ENCODE assay signal across 14 cellular contexts in genomic region chr18:58013241-58014211, GRCh38. TPM values are rescaled to one million over a fixed set of nuclear protein-coding genes. Genes with fewer than 3 reads are reported as not detected.
DNase-seq lines count a peak whose midpoint lies in the region; ATAC-seq and TF ChIP-seq lines count a peak whose summit lies in the region.
"Had no signal": no experiment of that assay in that cellular context is flagged by ENCODE, and none has a peak within 500 bp of the region (broad histone marks: within the 10 kb centered on the region; RNA-seq: fewer than 3 reads in every experiment).

No MANE protein-coding gene starts in this region.

- peak overlapping the region; percentile 67 to 79 for H3K27ac ChIP-seq in esophagus (ENCODE audit: low read depth in 2 of 2, low read length in 1 of 2)
- no peak overlapping the region for H3K27ac ChIP-seq in sigmoid colon

- TF ChIP-seq EP300 in sigmoid colon (IDR thresholded peaks at IDR 0.05) = no peak

- DNase-seq in NCI-H345 treated with DMSO at 0.1 percent for 48 hours (lab: John Stamatoyannopoulos, UW; ENCODE audit: unreplicated experiment) (peak; percentile 2), renal cortical epithelial cell (ENCODE audit: low read depth) (peak; percentile 84), pons (ENCODE audit: low spot score) (no peak), ACHN (no peak), sigmoid colon (no peak)
- DNase-seq: activated CD8-positive, alpha-beta memory T cell treated with anti-CD3 and anti-CD28 coated beads, Interleukin-2, amount 10 ng/mL, durations not matched to agents 7 days and 5 days; amniotic stem cell; effector memory CD8-positive, alpha-beta T cell; naive thymus-derived CD8-positive, alpha-beta T cell; NCI-H1105 treated with DMSO at 0.1 percent for 48 hours; T-helper 9 cell had no signal

- H3K36me3 ChIP-seq in esophagus (ENCODE audit: control insufficient read depth in 2 of 2, insufficient read depth in 2 of 2, low read length in 1 of 2) (no peaks in the 10 kb centered on the region), sigmoid colon (no peaks in the 10 kb centered on the region)

- H3K4me1 ChIP-seq in esophagus (ENCODE audit: control insufficient read depth in 2 of 2, insufficient read depth in 2 of 2, low read length in 1 of 2) = no peaks in the 10 kb centered on the region
- H3K4me1 ChIP-seq in sigmoid colon = no peaks in the 10 kb centered on the region

- H3K27me3 ChIP-seq in esophagus (ENCODE audit: control insufficient read depth in 1 of 2, insufficient read depth in 2 of 2, low read length in 2 of 2) (no peaks in the 10 kb centered on the region), sigmoid colon (no peaks in the 10 kb centered on the region)

- TF ChIP-seq POLR2A in sigmoid colon (IDR thresholded peaks at IDR 0.05) = no peak

- in situ Hi-C loops in ACHN (cut with HindIII; ENCODE audit: low pct_ligation_motif_present, low pct_unique_long_range_greater_than_20kb, low sequenced_read_pairs) = no loop called here

- H3K9me3 ChIP-seq in esophagus (ENCODE audit: control insufficient read depth in 2 of 2, insufficient read depth in 1 of 2, low read depth in 1 of 2, low read length in 1 of 2) = no peaks in the 10 kb centered on the region
- H3K9me3 ChIP-seq in sigmoid colon = peaks cover 0 to 6% (median 0%) of the 10 kb centered on the region in 4 donors

- H3K4me3 ChIP-seq in esophagus (ENCODE audit: low read depth in 1 of 2, low read length in 2 of 2) (no peak overlapping the region), sigmoid colon (no peak overlapping the region)
- H3K4me3 ChIP-seq: GM12878 had no signal

- 38 to 39% methylated on average over 8 of the region's 8 CpGs for WGBS in esophagus, 2 donors
- WGBS in sigmoid colon, 2 donors = 10 to 49% methylated on average over 8 of the region's 8 CpGs

- intact Hi-C loops in sigmoid colon (cut with DNase I) = no loop called here

- no peak for TF ChIP-seq CTCF in sigmoid colon (IDR thresholded peaks at IDR 0.05)

- peak; percentile 44 for ATAC-seq in GM19025 (IDR thresholded peaks at IDR 0.05; ENCODE audit: low read depth, unreplicated experiment)
- ATAC-seq: activated CD8-positive, alpha-beta memory T cell treated with anti-CD3 and anti-CD28 coated beads, Interleukin-2, amount 10 ng/mL, durations not matched to agents 7 days and 5 days; effector memory CD8-positive, alpha-beta T cell; naive thymus-derived CD8-positive, alpha-beta T cell had no signal

RNA-seq across cellular contexts. Expression of gene NEDD4L, which starts 30.5 kb away (rescaled TPM):
- polyA plus RNA-seq in esophagus (10 to 100 TPM; 10.8 to 14.1 TPM), sigmoid colon (100 to 1,000 TPM in 1 of 3 donors, 10 to 100 TPM in 2; 56.1 to 104 (median 64.3) TPM)
- total RNA-seq in renal cortical epithelial cell (51.9 and 80.2 TPM in 2 replicates), sigmoid colon (10 to 100 TPM; 52.0 to 62.9 (median 55.9) TPM)

Comparison
In these comparisons a context has a peak if more than half of its experiments do, and no peak if none do; other contexts are left out.
1. DNase-seq: peak in NCI-H345 treated with DMSO at 0.1 percent for 48 hours (single experiment) and renal cortical epithelial cell (single experiment); none in pons (single experiment), ACHN (single experiment) and sigmoid colon (single experiment).
2. H3K27ac ChIP-seq: peak in esophagus (2 of 2); none in sigmoid colon (0 of 4).